ENCODE assay signal across 8 cellular contexts in the genomic region with DNA sequence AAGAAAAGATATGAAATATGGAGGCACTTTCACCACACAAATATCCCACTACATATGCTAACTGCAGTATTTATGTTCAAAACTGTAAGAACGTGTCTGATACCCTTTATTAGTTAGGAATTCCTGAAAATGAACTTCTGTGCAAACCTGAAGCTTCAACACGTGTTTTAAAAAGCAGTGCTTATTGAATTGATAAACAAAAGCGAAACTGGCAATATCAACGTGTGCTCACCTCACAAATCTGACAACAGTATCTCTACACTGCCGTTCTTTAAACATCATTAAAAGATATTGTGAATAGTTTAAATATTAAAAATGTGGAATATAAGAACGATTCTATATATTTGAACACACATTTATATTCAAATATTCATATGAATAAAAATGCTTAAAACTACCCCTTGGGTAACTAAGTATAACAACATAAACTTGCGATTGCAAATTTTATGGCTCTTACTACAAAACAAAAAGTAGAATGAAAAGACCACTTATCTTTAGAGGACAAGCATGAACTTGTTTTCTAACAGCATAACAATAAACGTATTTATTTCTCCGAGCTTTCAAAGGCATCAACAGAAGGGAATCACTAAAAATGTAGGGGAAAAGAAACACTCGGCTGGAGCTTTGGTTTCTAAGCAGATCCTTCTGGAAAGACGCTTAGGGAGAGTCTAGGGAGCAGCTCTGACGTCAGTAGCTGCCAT. TPM values are rescaled to one million over a fixed set of nuclear protein-coding genes. Genes with fewer than 3 reads are reported as not detected.
A peak's percentile ranks its signal among the peaks of the same experiment; 100 is the strongest.
DNase-seq lines count a peak whose midpoint lies in the region; ATAC-seq lines count a peak whose summit lies in the region.

TSS of gene LRP2BP (minus strand) at position 670 of the 701 bp plus-strand sequence. CDS start 17,738 bp downstream, outside the sequence.

- H3K4me3 ChIP-seq in skeletal muscle tissue (ENCODE audit: low read length in 3 of 3), result peak within 1 kb of the TSS; percentile 77 to 90 (median 86)

- peaks cover 7 to 19% (median 9%) of the 10 kb centered on the region in 3 donors for H3K36me3 ChIP-seq in skeletal muscle tissue (ENCODE audit: control insufficient read depth in 3 of 3, insufficient read depth in 3 of 3, low read length in 3 of 3)

- DNase-seq in EL (peak; percentile 17), Kasumi-1 (lab: John Stamatoyannopoulos, UW) (peak; percentile 55 to 58), iPS DF 19.7 (ENCODE audit: low read depth, low spot score) (peak; percentile 15), ecto neural progenitor cell (ENCODE audit: low spot score) (no peak), activated gamma-delta T cell treated with Interleukin-2 at 50 U/mL for 16 hours (no peak)
- no peak for DNase-seq in activated naive CD8-positive, alpha-beta T cell treated with anti-CD3 and anti-CD28 coated beads, Interleukin-2, amount 50 U/mL, for 24 hours

- peaks cover 9 to 30% (median 11%) of the 10 kb centered on the region in 3 donors for H3K4me1 ChIP-seq in skeletal muscle tissue (ENCODE audit: control insufficient read depth in 3 of 3, insufficient read depth in 3 of 3, low read length in 3 of 3)

- H3K4me1 Mint-ChIP-seq in activated naive CD8-positive, alpha-beta T cell treated with anti-CD3 and anti-CD28 coated beads, Interleukin-2, amount 50 U/mL, for 24 hours, result peaks cover 41% of the 10 kb centered on the region

- H3K27ac Mint-ChIP-seq in activated naive CD8-positive, alpha-beta T cell treated with anti-CD3 and anti-CD28 coated beads, Interleukin-2, amount 50 U/mL, for 24 hours, result peak within 1 kb of the TSS; percentile 97

- peak within 1 kb of the TSS; percentile 91 to 98 (median 97) for H3K9ac ChIP-seq in skeletal muscle tissue (ENCODE audit: low read depth in 1 of 3, low read length in 3 of 3)

- H3K27me3 Mint-ChIP-seq in activated naive CD8-positive, alpha-beta T cell treated with anti-CD3 and anti-CD28 coated beads, Interleukin-2, amount 50 U/mL, for 24 hours, result no peaks in the 10 kb centered on the region

- H3K27ac ChIP-seq in skeletal muscle tissue (ENCODE audit: low read depth, low read length), result peak within 1 kb of the TSS; percentile 100

- H3K4me3 Mint-ChIP-seq in activated naive CD8-positive, alpha-beta T cell treated with anti-CD3 and anti-CD28 coated beads, Interleukin-2, amount 50 U/mL, for 24 hours, result peak within 1 kb of the TSS; percentile 91

- H3K27me3 ChIP-seq in skeletal muscle tissue (ENCODE audit: control insufficient read depth in 3 of 3, insufficient read depth in 3 of 3, low read length in 3 of 3), result no peaks in the 10 kb centered on the region

- no peaks in the 10 kb centered on the region for H3K9me3 ChIP-seq in skeletal muscle tissue (ENCODE audit: control insufficient read depth in 3 of 3, low read length in 3 of 3)

- peaks cover 14% of the 10 kb centered on the region for H3K36me3 Mint-ChIP-seq in activated naive CD8-positive, alpha-beta T cell treated with anti-CD3 and anti-CD28 coated beads, Interleukin-2, amount 50 U/mL, for 24 hours (ENCODE audit: low read depth)

- H3K9me3 Mint-ChIP-seq in activated naive CD8-positive, alpha-beta T cell treated with anti-CD3 and anti-CD28 coated beads, Interleukin-2, amount 50 U/mL, for 24 hours, result no peaks in the 10 kb centered on the region

- ATAC-seq in activated naive CD8-positive, alpha-beta T cell treated with anti-CD3 and anti-CD28 coated beads, Interleukin-2, amount 50 U/mL, for 24 hours, result no peak
- ATAC-seq in GM18868 (IDR thresholded peaks at IDR 0.05; ENCODE audit: unreplicated experiment), result no peak

RNA-seq across cellular contexts. Expression of gene LRP2BP, which starts in this region (rescaled TPM):
- 4.7 TPM for total RNA-seq in skeletal muscle tissue

Comparison
In these comparisons a context has a peak if more than half of its experiments do, and no peak if none do; other contexts are left out.
1. DNase-seq: peak in EL (single experiment), Kasumi-1 (2 of 2) and iPS DF 19.7 (single experiment); none in activated naive CD8-positive, alpha-beta T cell treated with anti-CD3 and anti-CD28 coated beads, Interleukin-2, amount 50 U/mL, for 24 hours (single experiment), ecto neural progenitor cell (single experiment) and activated gamma-delta T cell treated with Interleukin-2 at 50 U/mL for 16 hours (single experiment).